8 cellular contexts compared by ENCODE assay signal in the genomic region with DNA sequence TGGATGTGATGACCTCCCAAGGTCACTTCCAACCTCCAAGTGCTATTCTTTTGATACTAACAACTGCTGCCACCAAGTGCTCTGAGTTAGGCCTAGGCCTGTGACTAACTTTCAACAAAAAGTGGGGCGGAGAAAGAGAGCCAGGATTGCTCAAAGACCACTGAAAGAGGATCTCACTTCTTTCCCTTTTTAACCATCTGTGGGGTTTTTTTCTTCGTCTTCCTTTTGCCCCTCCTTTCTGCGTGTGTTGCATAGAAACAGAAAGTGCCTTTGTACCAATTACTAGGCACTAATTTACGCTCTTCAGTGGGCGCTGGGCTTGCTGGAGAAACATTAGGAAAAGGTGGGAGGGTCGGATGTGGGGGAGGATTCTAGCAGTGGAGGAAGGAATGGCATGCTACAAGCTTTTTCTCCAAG. TPM values are rescaled to one million over a fixed set of nuclear protein-coding genes. Genes with fewer than 3 reads are reported as not detected.
DNase-seq lines count a peak whose midpoint lies in the region; ATAC-seq lines count a peak whose summit lies in the region.

No MANE protein-coding gene starts in this region.

- peak; percentile 67 for DNase-seq in EL
- peak; percentile 75 for DNase-seq in activated naive CD4-positive, alpha-beta T cell treated with anti-CD3 and anti-CD28 coated beads for 36 hours
- DNase-seq in hippocampal formation (lab: John Stamatoyannopoulos, UW), result peak; percentile 19 to 57
- DNase-seq in stimulated activated effector memory CD8-positive, alpha-beta T cell treated with anti-CD3 and anti-CD28 coated beads, Interleukin-12 subunit alpha, Interleukin-12 subunit beta, amount 100 ng/mL, for 72 hours (ENCODE audit: low spot score in 2 of 2), result peak in 1 of 2 donors; percentile 68
- DNase-seq in NCI-H1092 (lab: John Stamatoyannopoulos, UW), result no peak
- no peak for DNase-seq in NCI-H2029 treated with DMSO at 0.1 percent for 48 hours (lab: John Stamatoyannopoulos, UW)

- H3K4me1 Mint-ChIP-seq in activated naive CD4-positive, alpha-beta T cell treated with anti-CD3 and anti-CD28 coated beads for 36 hours (ENCODE audit: low read depth), result peaks cover 78% of the 10 kb centered on the region
- H3K4me1 Mint-ChIP-seq in stimulated activated effector memory CD8-positive, alpha-beta T cell treated with anti-CD3 and anti-CD28 coated beads, Interleukin-12 subunit alpha, Interleukin-12 subunit beta, amount 100 ng/mL, for 72 hours, result peaks cover 72% of the 10 kb centered on the region

- peak overlapping the region; percentile 96 for H3K27ac Mint-ChIP-seq in activated naive CD4-positive, alpha-beta T cell treated with anti-CD3 and anti-CD28 coated beads for 36 hours
- H3K27ac Mint-ChIP-seq in stimulated activated effector memory CD8-positive, alpha-beta T cell treated with anti-CD3 and anti-CD28 coated beads, Interleukin-12 subunit alpha, Interleukin-12 subunit beta, amount 100 ng/mL, for 72 hours, result peak overlapping the region; percentile 83

- H3K27me3 Mint-ChIP-seq in activated naive CD4-positive, alpha-beta T cell treated with anti-CD3 and anti-CD28 coated beads for 36 hours (ENCODE audit: low read depth), result no peaks in the 10 kb centered on the region

- ATAC-seq in GM19455 (IDR thresholded peaks at IDR 0.05; ENCODE audit: unreplicated experiment), result peak; percentile 57
- ATAC-seq in HG03439 (IDR thresholded peaks at IDR 0.05; ENCODE audit: unreplicated experiment), result peak; percentile 52
- peak; percentile 89 for ATAC-seq in stimulated activated effector memory CD8-positive, alpha-beta T cell treated with anti-CD3 and anti-CD28 coated beads, Interleukin-12 subunit alpha, Interleukin-12 subunit beta, amount 100 ng/mL, for 72 hours

- H3K36me3 Mint-ChIP-seq in activated naive CD4-positive, alpha-beta T cell treated with anti-CD3 and anti-CD28 coated beads for 36 hours (ENCODE audit: low read depth), result peaks cover 28% of the 10 kb centered on the region
- H3K36me3 Mint-ChIP-seq in stimulated activated effector memory CD8-positive, alpha-beta T cell treated with anti-CD3 and anti-CD28 coated beads, Interleukin-12 subunit alpha, Interleukin-12 subunit beta, amount 100 ng/mL, for 72 hours, result peaks cover 4% of the 10 kb centered on the region

- intact Hi-C loops in activated naive CD4-positive, alpha-beta T cell treated with anti-CD3 and anti-CD28 coated beads for 36 hours (cut with micrococcal nuclease), result loop anchor here (1.0 to 10.0 kb wide), 5 partner anchors 8 to 582 kb away; partner anchors contain the start of genes CFAP95 and SMC5

- no peaks in the 10 kb centered on the region for H3K9me3 Mint-ChIP-seq in activated naive CD4-positive, alpha-beta T cell treated with anti-CD3 and anti-CD28 coated beads for 36 hours
- H3K9me3 Mint-ChIP-seq in stimulated activated effector memory CD8-positive, alpha-beta T cell treated with anti-CD3 and anti-CD28 coated beads, Interleukin-12 subunit alpha, Interleukin-12 subunit beta, amount 100 ng/mL, for 72 hours, result no peaks in the 10 kb centered on the region

- peak overlapping the region; percentile 76 for H3K4me3 Mint-ChIP-seq in activated naive CD4-positive, alpha-beta T cell treated with anti-CD3 and anti-CD28 coated beads for 36 hours
- peak overlapping the region; percentile 66 for H3K4me3 Mint-ChIP-seq in stimulated activated effector memory CD8-positive, alpha-beta T cell treated with anti-CD3 and anti-CD28 coated beads, Interleukin-12 subunit alpha, Interleukin-12 subunit beta, amount 100 ng/mL, for 72 hours

- CTCF ChIA-PET in activated naive CD4-positive, alpha-beta T cell treated with anti-CD3 and anti-CD28 coated beads for 36 hours (lab: Charles Lee), result interaction anchor here (0.6 to 5.0 kb wide), 5 partner anchors 13 to 144 kb away, joined by 3 to 21 read pairs (median 4); no protein-coding TSS in a partner anchor

RNA-seq across cellular contexts. Expression of gene KLF9, which starts 8.0 kb away (rescaled TPM):
- total RNA-seq in activated naive CD4-positive, alpha-beta T cell treated with anti-CD3 and anti-CD28 coated beads for 36 hours, result 10 to 100 TPM; 44.2 to 45.0 TPM

Comparison
In these comparisons a context has a peak if more than half of its experiments do, and no peak if none do; other contexts are left out.
1. DNase-seq: peak in EL (single experiment), activated naive CD4-positive, alpha-beta T cell treated with anti-CD3 and anti-CD28 coated beads for 36 hours (single experiment) and hippocampal formation (2 of 2); none in NCI-H1092 (single experiment) and NCI-H2029 treated with DMSO at 0.1 percent for 48 hours (single experiment).
2. Peak in every context shown above with its lines, with median percentiles within 50 percentile points of each other: ATAC-seq.